ENCODE assay signal across 15 cellular contexts in genomic region chr7:93923946-93924345, GRCh38. TPM values are rescaled to one million over a fixed set of nuclear protein-coding genes. Genes with fewer than 3 reads are reported as not detected.
DNase-seq lines count a peak whose midpoint lies in the region; FAIRE-seq and TF ChIP-seq lines count a peak whose summit lies in the region.
"Had no signal": no experiment of that assay in that cellular context is flagged by ENCODE, and none has a peak within 500 bp of the region (broad histone marks: within the 10 kb centered on the region; RNA-seq: fewer than 3 reads in every experiment).

No MANE protein-coding gene starts in this region.

- H3K27me3 Mint-ChIP-seq in activated naive CD8-positive, alpha-beta T cell treated with anti-CD3 and anti-CD28 coated beads for 36 hours: peaks cover 50% of the 10 kb centered on the region

- H3K4me1 Mint-ChIP-seq in activated naive CD8-positive, alpha-beta T cell treated with anti-CD3 and anti-CD28 coated beads for 36 hours: peaks cover 3% of the 10 kb centered on the region

- intact Hi-C loops in A673 (cut with micrococcal nuclease; ENCODE audit: unreplicated experiment) (loop anchor here (1.0 kb wide), 1 partner anchor 34 kb away; the partner anchor contains the start of gene TFPI2), OCI-LY7 (cut with micrococcal nuclease; ENCODE audit: unreplicated experiment) (no loop called here)

- H4K20me1 ChIP-seq in OCI-LY7 (ENCODE audit: insufficient read depth, low read length): no peaks in the 10 kb centered on the region

- TF ChIP-seq CTCF in A673 (conservative IDR thresholded peaks at IDR 0.05; ENCODE audit: low read depth, low read length) (no peak), OCI-LY7 (conservative IDR thresholded peaks at IDR 0.05; ENCODE audit: low read length) (no peak), parathyroid adenoma (IDR thresholded peaks at IDR 0.05) (no peak)

- no peaks in the 10 kb centered on the region for H3K9me2 ChIP-seq in OCI-LY7 (ENCODE audit: insufficient read depth, low read length)

- no peaks in the 10 kb centered on the region for H3K36me3 Mint-ChIP-seq in activated naive CD8-positive, alpha-beta T cell treated with anti-CD3 and anti-CD28 coated beads for 36 hours

- H3K4me3 ChIP-seq in A673 (ENCODE audit: low read depth, low read length, poor library complexity, severe bottlenecking) (peak overlapping the region; percentile 57), OCI-LY7 (ENCODE audit: low read depth, low read length, poor library complexity, severe bottlenecking) (no peak overlapping the region), parathyroid adenoma (ENCODE audit: low read depth, low read length) (peak overlapping the region; percentile 19)
- H3K4me3 ChIP-seq: HAP-1 had no signal

- H3K9me3 ChIP-seq in A673 (ENCODE audit: low read depth, low read length, poor library complexity, severe bottlenecking) (no peaks in the 10 kb centered on the region), OCI-LY7 (ENCODE audit: low read length) (no peaks in the 10 kb centered on the region), parathyroid adenoma (ENCODE audit: control insufficient read depth, low read length) (no peaks in the 10 kb centered on the region)
- H3K9me3 ChIP-seq: HAP-1, neutrophil had no signal

- H3K36me3 ChIP-seq in A673 (ENCODE audit: insufficient read depth, low read length, poor library complexity, severe bottlenecking) (peaks cover 3% of the 10 kb centered on the region), OCI-LY7 (ENCODE audit: insufficient read depth, low read length) (no peaks in the 10 kb centered on the region), parathyroid adenoma (ENCODE audit: control insufficient read depth, insufficient read depth, low read length) (no peaks in the 10 kb centered on the region)
- H3K36me3 ChIP-seq: HAP-1, neutrophil had no signal

- H2AFZ ChIP-seq in OCI-LY7 (ENCODE audit: low read length) (peak overlapping the region; percentile 39; the same call in 1 of the 2 replicates), parathyroid adenoma (no peak overlapping the region)

- no peaks in the 10 kb centered on the region for H3K9me3 Mint-ChIP-seq in activated naive CD8-positive, alpha-beta T cell treated with anti-CD3 and anti-CD28 coated beads for 36 hours
- H3K9me3 Mint-ChIP-seq: activated T-helper 1 cell treated with anti-CD3 and anti-CD28 coated beads, Interleukin-12 subunit alpha, Interleukin-12 subunit beta, Interleukin-2, Interleukin-4 antibody, amounts not matched to agents 30 ng/mL and 10 ng/mL and 1 ng/mL, durations not matched to agents 14 hours and 24 hours and 36 hours had no signal

- H3K27ac ChIP-seq in A673 (ENCODE audit: low read depth, low read length, poor library complexity, severe bottlenecking) (no peak overlapping the region), OCI-LY7 (ENCODE audit: low read depth, low read length, poor library complexity, severe bottlenecking) (no peak overlapping the region), parathyroid adenoma (no peak overlapping the region)
- H3K27ac ChIP-seq: neutrophil, VCaP had no signal

- no peaks in the 10 kb centered on the region for H3K27me3 ChIP-seq in A673 (replicated peaks; ENCODE audit: insufficient read depth, low read depth, low read length, poor library complexity)
- no peaks in the 10 kb centered on the region for H3K27me3 ChIP-seq in parathyroid adenoma (ENCODE audit: control insufficient read depth, insufficient read depth, low read length)

- no peak overlapping the region for H3K9ac ChIP-seq in parathyroid adenoma

- CTCF ChIA-PET in A673 (lab: Charles Lee): no interaction called here
- CTCF ChIA-PET in OCI-LY7 (lab: Charles Lee; ENCODE audit: unreplicated experiment): no interaction called here

- BruUV-seq in A673 (replicated peaks; lab: Mats Ljungman, UMichigan) (no TSS peak), OCI-LY7 (replicated peaks; lab: Mats Ljungman, UMichigan) (no TSS peak)

- H3K4me3 Mint-ChIP-seq in activated naive CD8-positive, alpha-beta T cell treated with anti-CD3 and anti-CD28 coated beads for 36 hours: no peak overlapping the region
- H3K4me3 Mint-ChIP-seq: activated T-helper 1 cell treated with anti-CD3 and anti-CD28 coated beads, Interleukin-12 subunit alpha, Interleukin-12 subunit beta, Interleukin-2, Interleukin-4 antibody, amounts not matched to agents 30 ng/mL and 10 ng/mL and 1 ng/mL, durations not matched to agents 14 hours and 24 hours and 36 hours had no signal

- H3K4me2 ChIP-seq in OCI-LY7 (ENCODE audit: low read length) (peak overlapping the region; percentile 68; the same call in 1 of the 2 replicates), parathyroid adenoma (ENCODE audit: low read length) (no peak overlapping the region)

- H3K79me2 ChIP-seq in OCI-LY7 (ENCODE audit: insufficient read depth, low read depth, low read length) (no peaks in the 10 kb centered on the region), parathyroid adenoma (no peaks in the 10 kb centered on the region)

- H3K4me1 ChIP-seq in A673 (ENCODE audit: insufficient read depth, low read length, poor library complexity, severe bottlenecking) (peaks cover 26% of the 10 kb centered on the region), OCI-LY7 (ENCODE audit: insufficient read depth, low read length, poor library complexity, severe bottlenecking) (peaks cover 10% of the 10 kb centered on the region), parathyroid adenoma (no peaks in the 10 kb centered on the region)

- no peak for TF ChIP-seq POLR2A in GM12891 (IDR thresholded peaks at IDR 0.05; ENCODE audit: low read depth, low read length)

- DNase-seq in A673 (ENCODE audit: low spot score): no peak
- no peak for DNase-seq in OCI-LY7 (ENCODE audit: low spot score)
- peak; percentile 48 for DNase-seq in fibroblast of peridontal ligament (ENCODE audit: extremely low read depth)
- DNase-seq in SK-N-DZ (ENCODE audit: low spot score): no peak
- no peak for DNase-seq in GM12891 (ENCODE audit: insufficient read length, low spot score)
- no peak for DNase-seq in activated CD4-positive, alpha-beta T cell treated with anti-CD3 and anti-CD28 coated beads for 4 hours
- DNase-seq in activated naive CD8-positive, alpha-beta T cell treated with anti-CD3 and anti-CD28 coated beads for 36 hours: no peak
- DNase-seq: C1 segment of cervical spinal cord, hippocampal formation, Kasumi-1 had no signal

- no peak for FAIRE-seq in GM12891 (lab: Jason Lieb, UNC)

- POLR2A ChIA-PET in A673 (lab: Charles Lee; ENCODE audit: low non-redundant PET) (no interaction called here), OCI-LY7 (lab: Charles Lee) (interaction anchor here (0.5 kb wide), 1 partner anchor 25 kb away, joined by 3 read pairs; no protein-coding TSS in a partner anchor)

- no peak overlapping the region for H3K27ac Mint-ChIP-seq in activated naive CD8-positive, alpha-beta T cell treated with anti-CD3 and anti-CD28 coated beads for 36 hours
- H3K27ac Mint-ChIP-seq: activated T-helper 1 cell treated with anti-CD3 and anti-CD28 coated beads, Interleukin-12 subunit alpha, Interleukin-12 subunit beta, Interleukin-2, Interleukin-4 antibody, amounts not matched to agents 30 ng/mL and 10 ng/mL and 1 ng/mL, durations not matched to agents 14 hours and 24 hours and 36 hours had no signal

TF ChIP-seq in GM12891, 5 proteins besides CTCF, POLR2A, EP300 and RAD21:
- TF ChIP-seq POLR2AphosphoS5 (IDR thresholded peaks at IDR 0.05; ENCODE audit: low read depth, low read length): no peak

RNA-seq across cellular contexts. Expression of gene GNG11, which starts 2.4 kb away (rescaled TPM):
- 14.3 and 14.7 TPM in 2 replicates for total RNA-seq in A673 (2021)
- total RNA-seq in OCI-LY7 (2014; rRNA removed; shearing (Covaris generic)): 0.82 and 1.4 TPM in 2 replicates
- total RNA-seq in OCI-LY7 (2022): 1.2 TPM in 2 replicates
- not detected in 2 replicates for polyA plus RNA-seq in SK-N-DZ (2014; cell fraction: cytosol; rRNA removed)
- polyA plus RNA-seq in SK-N-DZ (2014; cell fraction: nucleus; rRNA removed): 0.07 TPM in 1 of 2 replicates, not detected in the other
- 1.3 TPM for polyA plus RNA-seq in GM12891 (2012; ENCODE audit: low read depth, missing spikeins)
- total RNA-seq in activated naive CD8-positive, alpha-beta T cell treated with anti-CD3 and anti-CD28 coated beads for 36 hours: not detected
- total RNA-seq: activated T-helper 1 cell treated with anti-CD3 and anti-CD28 coated beads, Interleukin-12 subunit alpha, Interleukin-12 subunit beta, Interleukin-2, Interleukin-4 antibody, amounts not matched to agents 30 ng/mL and 10 ng/mL and 1 ng/mL, durations not matched to agents 14 hours and 24 hours and 36 hours had no signal

RNA-seq across cellular contexts. Expression of gene GNGT1, which starts 17.6 kb away (rescaled TPM):
- total RNA-seq in A673 (2021) (not detected in 2 replicates), OCI-LY7 (2022) (not detected in 2 replicates)
- total RNA-seq in OCI-LY7 (2014; rRNA removed; shearing (Covaris generic)): not detected in 2 replicates
- polyA plus RNA-seq in SK-N-DZ (2014; cell fraction: cytosol; rRNA removed): 0.83 TPM in 1 of 2 replicates, not detected in the other
- polyA plus RNA-seq in SK-N-DZ (2014; cell fraction: nucleus; rRNA removed): 0.51 and 2.5 TPM in 2 replicates
- not detected for polyA plus RNA-seq in GM12891 (2012; ENCODE audit: low read depth, missing spikeins)
- total RNA-seq in activated naive CD8-positive, alpha-beta T cell treated with anti-CD3 and anti-CD28 coated beads for 36 hours: not detected
- total RNA-seq: activated T-helper 1 cell treated with anti-CD3 and anti-CD28 coated beads, Interleukin-12 subunit alpha, Interleukin-12 subunit beta, Interleukin-2, Interleukin-4 antibody, amounts not matched to agents 30 ng/mL and 10 ng/mL and 1 ng/mL, durations not matched to agents 14 hours and 24 hours and 36 hours had no signal

RNA-seq across cellular contexts. Expression of gene TFPI2, which starts 33.4 kb away (rescaled TPM):
- total RNA-seq in A673 (2021): 6.1 and 7.8 TPM in 2 replicates
- not detected in 2 replicates for total RNA-seq in OCI-LY7 (2014; rRNA removed; shearing (Covaris generic))
- not detected in 2 replicates for total RNA-seq in OCI-LY7 (2022)
- not detected in 2 replicates for polyA plus RNA-seq in SK-N-DZ (2014; cell fraction: cytosol; rRNA removed)
- 0.96 TPM in 1 of 2 replicates, not detected in the other for polyA plus RNA-seq in SK-N-DZ (2014; cell fraction: nucleus; rRNA removed)
- polyA plus RNA-seq in GM12891 (2012; ENCODE audit: low read depth, missing spikeins): 0.94 TPM
- total RNA-seq in activated naive CD8-positive, alpha-beta T cell treated with anti-CD3 and anti-CD28 coated beads for 36 hours: not detected
- total RNA-seq: activated T-helper 1 cell treated with anti-CD3 and anti-CD28 coated beads, Interleukin-12 subunit alpha, Interleukin-12 subunit beta, Interleukin-2, Interleukin-4 antibody, amounts not matched to agents 30 ng/mL and 10 ng/mL and 1 ng/mL, durations not matched to agents 14 hours and 24 hours and 36 hours had no signal
